9 cellular contexts compared by ENCODE assay signal in genomic region chr1:146051452-146051852, GRCh38. TPM values are rescaled to one million over a fixed set of nuclear protein-coding genes. Genes with fewer than 3 reads are reported as not detected.
DNase-seq lines count a peak whose midpoint lies in the region; ATAC-seq, FAIRE-seq and TF ChIP-seq lines count a peak whose summit lies in the region.
"Had no signal": no experiment of that assay in that cellular context is flagged by ENCODE, and none has a peak within 500 bp of the region (broad histone marks: within the 10 kb centered on the region; RNA-seq: fewer than 3 reads in every experiment).

No MANE protein-coding gene starts in this region.

- peak; percentile 27 for ATAC-seq in GM18517 (IDR thresholded peaks at IDR 0.05; ENCODE audit: unreplicated experiment)
- ATAC-seq in Panc1, result no peak
- peak; percentile 48 for ATAC-seq in esophagus mucosa
- peak; percentile 21 to 39 (median 35) for ATAC-seq in pancreas
- no peak for ATAC-seq in GM21576 (IDR thresholded peaks at IDR 0.05; ENCODE audit: unreplicated experiment)

- no peak for DNase-seq in Panc1 (ENCODE audit: low read depth, low spot score)
- DNase-seq in pancreas, result no peak
- DNase-seq in OCI-M1 (lab: John Stamatoyannopoulos, UW), result no peak
- no peak for DNase-seq in SK-N-DZ (ENCODE audit: low spot score)
- no peak for DNase-seq in mesenteric fat pad (ENCODE audit: low spot score)

- H3K27ac ChIP-seq in Panc1 (ENCODE audit: low read length) (peak overlapping the region; percentile 77), pancreas (peak overlapping the region; percentile 75 to 86 (median 85))

- H3K4me3 ChIP-seq in Panc1 (ENCODE audit: low read depth in 2 of 2, low read length in 2 of 2), result peak overlapping the region; percentile 42 to 60
- peak overlapping the region in 3 of 4 donors; percentile 10 to 36 (median 25) for H3K4me3 ChIP-seq in pancreas

- no peak for FAIRE-seq in pancreas (lab: Jason Lieb, UNC)

- H3K4me1 ChIP-seq in Panc1 (ENCODE audit: control insufficient read depth, insufficient read depth, low read length) (no peaks in the 10 kb centered on the region; the same call in 1 of the 2 replicates), pancreas (peaks cover 0 to 13% (median 4%) of the 10 kb centered on the region in 3 donors)

- in situ Hi-C loops in Panc1 (cut with HindIII; ENCODE audit: low pct_unique_long_range_greater_than_20kb, low sequenced_read_pairs), result no loop called here

- H3K27me3 ChIP-seq in Panc1 (ENCODE audit: control insufficient read depth, insufficient read depth, low read length), result no peaks in the 10 kb centered on the region
- no peaks in the 10 kb centered on the region for H3K27me3 ChIP-seq in pancreas

- no peaks in the 10 kb centered on the region for H3K9me3 ChIP-seq in Panc1 (ENCODE audit: control insufficient read depth, insufficient read depth, low read depth, low read length)
- H3K9me3 ChIP-seq in pancreas, result no peaks in the 10 kb centered on the region

- TF ChIP-seq CTCF in Panc1 (IDR thresholded peaks at IDR 0.05) (no peak), pancreas (IDR thresholded peaks at IDR 0.05) (no peak)

- no TSS peak for BruUV-seq in Panc1 (replicated peaks; lab: Mats Ljungman, UMichigan)

- H3K36me3 ChIP-seq in Panc1 (ENCODE audit: control insufficient read depth, insufficient read depth, low read length), result no peaks in the 10 kb centered on the region
- H3K36me3 ChIP-seq in pancreas, result no peaks in the 10 kb centered on the region

- WGBS in pancreas, 2 donors, result 55 to 61% methylated on average over 15 of the region's 15 CpGs

- POLR2A ChIA-PET in Panc1 (lab: Charles Lee), result interaction anchor here (0.6 to 2.0 kb wide), 4 partner anchors 10 to 1033 kb away, joined by 3 to 26 read pairs (median 4); no protein-coding TSS in a partner anchor

- CTCF ChIA-PET in Panc1 (lab: Charles Lee), result interaction anchor here (0.6 kb wide), 1 partner anchor 305 kb away, joined by 4 read pairs; no protein-coding TSS in a partner anchor

- intact Hi-C loops in Panc1 (cut with micrococcal nuclease; ENCODE audit: unreplicated experiment) (no loop called here), pancreas (cut with DNase I) (no loop called here)

RNA-seq across cellular contexts. Expression of gene HJV, which starts 29.9 kb away (rescaled TPM):
- not detected for total RNA-seq in Panc1 (2021; ENCODE audit: unreplicated experiment)
- polyA plus RNA-seq in Panc1 (2012; ENCODE audit: insufficient read length), result not detected
- not detected for total RNA-seq in esophagus mucosa
- total RNA-seq in pancreas, result not detected
- under 1 TPM in 1 of 2 donors, not detected in 1; 0.07 TPM for polyA plus RNA-seq in pancreas
- not detected in 2 replicates for polyA plus RNA-seq in SK-N-DZ (2014; cell fraction: cytosol; rRNA removed)
- polyA plus RNA-seq in SK-N-DZ (2014; cell fraction: nucleus; rRNA removed), result not detected in 2 replicates
- not detected for total RNA-seq in mesenteric fat pad
- total RNA-seq: lower leg skin had no signal

RNA-seq across cellular contexts. Expression of gene TXNIP, which starts 55.1 kb away (rescaled TPM):
- total RNA-seq in Panc1 (2021; ENCODE audit: unreplicated experiment), result 15.2 TPM
- polyA plus RNA-seq in Panc1 (2012; ENCODE audit: insufficient read length), result 21.1 TPM
- total RNA-seq in esophagus mucosa, result 77.7 TPM
- total RNA-seq in pancreas, result 100 to 1,000 TPM; 167 to 491 (median 295) TPM
- 100 to 1,000 TPM; 105 to 224 TPM for polyA plus RNA-seq in pancreas
- polyA plus RNA-seq in SK-N-DZ (2014; cell fraction: cytosol; rRNA removed), result 124 and 144 TPM in 2 replicates
- 185 and 202 TPM in 2 replicates for polyA plus RNA-seq in SK-N-DZ (2014; cell fraction: nucleus; rRNA removed)
- total RNA-seq in mesenteric fat pad, result 692 TPM

Comparison
In these comparisons a context has a peak if more than half of its experiments do, and no peak if none do; other contexts are left out.
1. ATAC-seq: peak in GM18517 (single experiment), esophagus mucosa (single experiment) and pancreas (4 of 4); none in Panc1 (single experiment) and GM21576 (single experiment).